ENCODE assay signal across 6 cellular contexts in the genomic region with DNA sequence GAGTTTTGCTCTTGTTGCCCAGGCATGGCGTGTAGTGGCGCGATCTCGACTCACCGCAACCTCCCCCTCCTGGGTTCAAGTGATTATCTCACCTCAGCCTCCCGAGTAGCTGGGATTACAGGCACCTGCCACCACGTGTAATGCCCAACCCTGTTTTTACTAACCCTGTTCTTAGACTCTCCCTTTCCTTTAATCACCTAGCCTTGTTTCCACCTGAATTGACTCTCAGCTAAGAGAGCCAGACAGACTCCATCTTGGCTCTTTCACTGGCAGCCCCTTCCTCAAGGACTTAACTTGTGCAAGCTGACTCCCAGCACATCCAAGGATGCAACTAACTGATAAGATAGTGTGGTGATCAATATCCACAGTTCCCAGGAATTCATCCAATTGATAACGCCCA. TPM values are rescaled to one million over a fixed set of nuclear protein-coding genes. Genes with fewer than 3 reads are reported as not detected.
DNase-seq lines count a peak whose midpoint lies in the region; ATAC-seq, FAIRE-seq and TF ChIP-seq lines count a peak whose summit lies in the region.
"Not testable (repeated sequence)": the region's sequence is repeated elsewhere in the genome, so short reads cannot be mapped to it uniquely, and the experiment has no call there.

No MANE protein-coding gene starts in this region.

- H3K9me3 Mint-ChIP-seq in endodermal cell, nephron progenitor cell, type B pancreatic cell: not testable (repeated sequence)

- peak overlapping the region; percentile 7 for H3K4me3 Mint-ChIP-seq in T-helper 17 cell
- H3K4me3 Mint-ChIP-seq in endodermal cell, nephron progenitor cell, type B pancreatic cell: not testable (repeated sequence)

- not testable (repeated sequence) for H3K27ac Mint-ChIP-seq in T-helper 17 cell
- H3K27ac Mint-ChIP-seq in endodermal cell (peak overlapping the region; percentile 48), nephron progenitor cell (peak overlapping the region; percentile 55), type B pancreatic cell (peak overlapping the region; percentile 87)

- H3K36me3 ChIP-seq in endodermal cell (ENCODE audit: control insufficient read depth, insufficient read depth, low read length); kidney (ENCODE audit: control insufficient read depth in 1 of 2, insufficient read depth in 2 of 2, low read length in 2 of 2): not testable (repeated sequence)

- TF ChIP-seq CTCF in endodermal cell (conservative IDR thresholded peaks at IDR 0.05); kidney (IDR thresholded peaks at IDR 0.05; ENCODE audit: borderline replicate concordance, extremely low read depth, insufficient read depth); nephron progenitor cell (IDR thresholded peaks at IDR 0.05); type B pancreatic cell (conservative IDR thresholded peaks at IDR 0.05): not testable (repeated sequence)

- 93% methylated on average over 3 to 8 of the region's 8 CpGs for WGBS in endodermal cell (ENCODE audit: insufficient coverage in 1 of 2, insufficient read length in 1 of 2), 2 experiments

- FAIRE-seq in kidney (lab: Jason Lieb, UNC): not testable (repeated sequence)

- H3K9me3 ChIP-seq in T-helper 17 cell (ENCODE audit: control insufficient read depth, low read length, poor library complexity, severe bottlenecking); endodermal cell (ENCODE audit: control insufficient read depth, low read length); kidney (ENCODE audit: control insufficient read depth in 1 of 2, low read length in 2 of 2): not testable (repeated sequence)

- H3K9ac ChIP-seq in endodermal cell (ENCODE audit: extremely low read depth, low read length, poor library complexity, severe bottlenecking); kidney (ENCODE audit: low read length in 2 of 2): not testable (repeated sequence)

- not testable (repeated sequence) for H3K36me3 Mint-ChIP-seq in T-helper 17 cell (ENCODE audit: low read depth); endodermal cell (ENCODE audit: low read depth); nephron progenitor cell (ENCODE audit: low read depth); type B pancreatic cell

- not testable (repeated sequence) for H3K4me1 Mint-ChIP-seq in T-helper 17 cell; type B pancreatic cell (ENCODE audit: unreplicated experiment)
- H3K4me1 Mint-ChIP-seq in endodermal cell (peaks cover 11% of the 10 kb centered on the region), nephron progenitor cell (peaks cover 29% of the 10 kb centered on the region)

- intact Hi-C loops in kidney (cut with DNase I): not testable (repeated sequence)

- not testable (repeated sequence) for ATAC-seq in T-helper 17 cell

- H3K27me3 ChIP-seq in endodermal cell (ENCODE audit: control insufficient read depth, insufficient read depth, low read length, poor library complexity, severe bottlenecking): not testable (repeated sequence)

- not testable (repeated sequence) for H3K27ac ChIP-seq in endodermal cell (ENCODE audit: low read depth, low read length); kidney (ENCODE audit: low read depth in 2 of 2, low read length in 2 of 2)

- DNase-seq in NCI-H82 (lab: John Stamatoyannopoulos, UW): peak; percentile 6
- not testable (repeated sequence) for DNase-seq in T-helper 17 cell; endodermal cell; nephron progenitor cell; type B pancreatic cell (ENCODE audit: extremely low spot score, unreplicated experiment)
- peak; percentile 18 for DNase-seq in kidney

- H3K4me1 ChIP-seq in endodermal cell (ENCODE audit: control insufficient read depth, insufficient read depth, low read length); kidney (ENCODE audit: control insufficient read depth in 1 of 2, insufficient read depth in 1 of 2, low read depth in 1 of 2, low read length in 2 of 2): not testable (repeated sequence)

- H3K4me3 ChIP-seq in endodermal cell (ENCODE audit: low read length); kidney (ENCODE audit: low read length in 2 of 2): not testable (repeated sequence)

- not testable (repeated sequence) for H3K27me3 Mint-ChIP-seq in T-helper 17 cell; nephron progenitor cell (ENCODE audit: low read depth, poor library complexity); type B pancreatic cell
- H3K27me3 Mint-ChIP-seq in endodermal cell (ENCODE audit: insufficient read depth): peaks cover 14% of the 10 kb centered on the region

RNA-seq across cellular contexts. Expression of a gene that starts 22.3 kb away (rescaled TPM):
- total RNA-seq in T-helper 17 cell (100 to 1,000 TPM; 514 to 570 TPM), endodermal cell (100 to 1,000 TPM; 696 to 821 TPM), kidney (409 TPM), type B pancreatic cell (ENCODE audit: low replicate concordance) (585 and 652 TPM in 2 replicates)
- polyA plus RNA-seq in endodermal cell (2013, experiment 1 of 2): 830 TPM
- polyA plus RNA-seq in endodermal cell (2013, experiment 2 of 2): 855 TPM
- polyA plus RNA-seq in kidney (ENCODE audit: insufficient read depth, low read depth, low replicate concordance): 455 TPM
